ENCODE assay signal across 29 cellular contexts in the genomic region with DNA sequence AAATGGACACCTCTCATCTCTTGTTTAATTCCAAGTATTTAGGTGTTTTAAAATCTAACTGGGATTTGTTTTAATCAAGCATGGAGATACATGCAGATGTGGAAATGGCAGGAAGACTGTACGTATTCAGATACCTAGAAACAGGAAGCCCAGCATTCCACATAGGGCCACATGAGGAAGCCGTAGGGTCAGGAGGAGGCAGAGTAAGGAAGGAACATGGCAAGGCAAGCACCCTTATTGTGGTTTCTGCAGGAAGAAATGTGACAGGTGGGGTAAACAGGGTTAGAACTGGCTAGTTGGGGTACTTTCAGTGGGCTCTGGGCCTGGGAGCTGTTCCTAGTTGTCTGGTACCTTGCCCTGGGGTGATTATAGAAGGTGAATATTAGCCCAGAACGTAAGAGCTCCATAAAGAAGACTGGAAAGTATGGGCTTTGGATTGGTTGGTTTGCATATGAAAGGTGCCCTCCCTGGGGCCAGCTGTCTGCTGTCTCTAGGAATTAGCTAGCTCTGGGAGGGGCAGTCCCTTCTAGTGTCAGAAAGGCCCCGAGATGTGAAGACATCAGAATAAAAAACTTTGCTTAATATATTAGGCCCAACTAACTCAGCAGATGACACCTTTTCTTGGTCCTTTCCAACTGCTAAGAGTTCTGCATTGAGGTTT.
DNase-seq lines count a peak whose midpoint lies in the region; ATAC-seq, FAIRE-seq and TF ChIP-seq lines count a peak whose summit lies in the region.
"Had no signal": no experiment of that assay in that cellular context is flagged by ENCODE, and none has a peak within 500 bp of the region (broad histone marks: within the 10 kb centered on the region; RNA-seq: fewer than 3 reads in every experiment).

No MANE protein-coding gene starts in this region.

- no peaks in the 10 kb centered on the region; the same call in 1 of the 2 replicates for H3K79me1 ChIP-seq in H1 (ENCODE audit: low read depth, low read length)

- H3K18ac ChIP-seq in H1 (ENCODE audit: extremely low read depth, low read length): no peak overlapping the region

- no peak overlapping the region for H3K14ac ChIP-seq in H1 (ENCODE audit: insufficient read length)

- FAIRE-seq in H1 (lab: Jason Lieb, UNC): peak; percentile 62
- FAIRE-seq: GM12892, K562 had no signal

- peaks cover 3% of the 10 kb centered on the region for H3K27me3 Mint-ChIP-seq in neural crest cell (ENCODE audit: low read depth)
- no peaks in the 10 kb centered on the region for H3K27me3 Mint-ChIP-seq in activated naive CD4-positive, alpha-beta T cell treated with anti-CD3 and anti-CD28 coated beads for 36 hours (ENCODE audit: low read depth)

- H3K4me3 ChIP-seq in H1 (ENCODE audit: extremely low read depth in 1 of 4, insufficient read depth in 2 of 4, low read depth in 3 of 4, low read length in 4 of 4) (no peak overlapping the region), body of pancreas (no peak overlapping the region), tibial artery (no peak overlapping the region)
- H3K4me3 ChIP-seq: GM23248, K562, SJSA1 had no signal

- H2BK20ac ChIP-seq in H1 (ENCODE audit: low read length): no peak overlapping the region

- WGBS in H1 (ENCODE audit: extremely low coverage in 1 of 2, insufficient coverage in 1 of 2, insufficient read length in 1 of 2, insufficient replicate concordance in 2 of 2, low coverage in 1 of 2, low lambda C conversion rate in 2 of 2, missing lambda C conversion rate in 1 of 2), 2 experiments: 58% methylated on average over 4 of the region's 4 CpGs; no CpG with 5 or more reads in 1 of the 2 experiments
- 62 to 66% methylated on average over 4 of the region's 4 CpGs for WGBS in body of pancreas, 2 donors

- H3K4ac ChIP-seq in H1 (replicated peaks; ENCODE audit: insufficient read length, low read depth, low read length): no peak overlapping the region

- peaks cover 0 to 35% (median 8%) of the 10 kb centered on the region in 4 experiments; a peak in 5 of 8 replicates for H3K36me3 ChIP-seq in H1 (ENCODE audit: control insufficient read depth in 2 of 4, insufficient read depth in 4 of 4, low read length in 3 of 4)
- no peaks in the 10 kb centered on the region for H3K36me3 ChIP-seq in body of pancreas (replicated peaks in 1 of 2; ENCODE audit: insufficient read depth in 1 of 2, low read depth in 2 of 2)
- no peaks in the 10 kb centered on the region for H3K36me3 ChIP-seq in tibial artery
- H3K36me3 ChIP-seq: SJSA1 had no signal

- no peaks in the 10 kb centered on the region for H4K20me1 ChIP-seq in H1 (replicated peaks in 1 of 2; ENCODE audit: control insufficient read depth in 1 of 2, insufficient read depth in 2 of 2, low read length in 2 of 2)

- no peak overlapping the region for H3K9ac ChIP-seq in H1 (replicated peaks in 1 of 4; ENCODE audit: extremely low read depth in 1 of 4, low read depth in 3 of 4, low read length in 3 of 4)
- H3K9ac ChIP-seq: GM23248 had no signal

- H3K9me3 ChIP-seq in H1 (ENCODE audit: insufficient read depth in 2 of 2, low read depth in 1 of 2, low read length in 1 of 2) (no peaks in the 10 kb centered on the region), body of pancreas (no peaks in the 10 kb centered on the region), tibial artery (no peaks in the 10 kb centered on the region)
- H3K9me3 ChIP-seq: SJSA1 had no signal

- H3K23me2 ChIP-seq in H1 (ENCODE audit: low read depth, low read length): no peaks in the 10 kb centered on the region

- ATAC-seq in body of pancreas: no peak
- ATAC-seq in HG02852 (IDR thresholded peaks at IDR 0.05; ENCODE audit: unreplicated experiment): no peak
- ATAC-seq: CD8-positive, alpha-beta T cell; HCT116; K562 had no signal

- intact Hi-C loops in body of pancreas (cut with DNase I): no loop called here
- intact Hi-C loops in tibial artery (cut with DNase I; ENCODE audit: low total_unique reads): no loop called here
- intact Hi-C loops in activated naive CD4-positive, alpha-beta T cell treated with anti-CD3 and anti-CD28 coated beads for 36 hours (cut with micrococcal nuclease): no loop called here

- H4K91ac ChIP-seq in H1 (replicated peaks; ENCODE audit: insufficient read length, low read length): no peak overlapping the region

- TF ChIP-seq POLR2A in H1 (IDR thresholded peaks at IDR 0.05; ENCODE audit: control extremely low read depth in 1 of 2, low read depth in 2 of 2, low read length in 2 of 2) (no peak), body of pancreas (IDR thresholded peaks at IDR 0.05) (no peak)

- TF ChIP-seq EP300 in H1 (IDR thresholded peaks at IDR 0.05; ENCODE audit: borderline replicate concordance in 1 of 2, low read depth in 2 of 2, low read length in 2 of 2): no peak

- H3K23ac ChIP-seq in H1 (ENCODE audit: insufficient read length): no peak overlapping the region

- H4K5ac ChIP-seq in H1 (ENCODE audit: insufficient read length, low read depth, low read length): no peak overlapping the region

- H3K9me3 Mint-ChIP-seq in neural crest cell: no peaks in the 10 kb centered on the region
- no peaks in the 10 kb centered on the region for H3K9me3 Mint-ChIP-seq in activated naive CD4-positive, alpha-beta T cell treated with anti-CD3 and anti-CD28 coated beads for 36 hours

- CTCF ChIA-PET in H1 (lab: Charles Lee; ENCODE audit: partially characterized antibody): interaction anchor here (0.6 to 1.6 kb wide), 6 partner anchors 8 to 644 kb away, joined by 3 to 4 read pairs (median 3); no protein-coding TSS in a partner anchor
- CTCF ChIA-PET in activated naive CD4-positive, alpha-beta T cell treated with anti-CD3 and anti-CD28 coated beads for 36 hours (lab: Charles Lee): no interaction called here

- H3K27ac ChIP-seq in H1 (ENCODE audit: low read depth, low read length) (no peak overlapping the region; the same call in 1 of the 2 replicates), body of pancreas (no peak overlapping the region), tibial artery (no peak overlapping the region)
- H3K27ac ChIP-seq: 22Rv1, C4-2B, GM23248, SJSA1 had no signal

- H3K4me1 ChIP-seq in H1 (replicated peaks in 1 of 4; ENCODE audit: control insufficient read depth in 3 of 4, insufficient read depth in 4 of 4, low read length in 3 of 4): peaks cover 0 to 15% (median 3%) of the 10 kb centered on the region in 4 experiments; a peak in 3 of 7 replicates
- no peaks in the 10 kb centered on the region for H3K4me1 ChIP-seq in body of pancreas
- H3K4me1 ChIP-seq in tibial artery: no peaks in the 10 kb centered on the region
- H3K4me1 ChIP-seq: SJSA1 had no signal

- no peak overlapping the region for H2AK5ac ChIP-seq in H1 (ENCODE audit: low read depth, low read length)

- peak; percentile 16 for DNase-seq in NCI-H82 (lab: John Stamatoyannopoulos, UW)
- DNase-seq in NCI-H82 treated with DMSO at 0.1 percent for 48 hours (lab: John Stamatoyannopoulos, UW; ENCODE audit: unreplicated experiment): no peak
- DNase-seq in H1 (ENCODE audit: low read depth in 1 of 2, low spot score in 2 of 2): no peak
- no peak for DNase-seq in neural crest cell (ENCODE audit: low read depth, low spot score)
- DNase-seq in body of pancreas: no peak
- no peak for DNase-seq in tibial artery
- no peak for DNase-seq in activated naive CD4-positive, alpha-beta T cell treated with anti-CD3 and anti-CD28 coated beads for 36 hours
- DNase-seq: CD8-positive, alpha-beta T cell; DMS 273 treated with DMSO at 0.1 percent for 48 hours; DMS79 treated with DMSO at 0.1 percent for 48 hours; GM23248; MV-4-11; NCI-H1105; NCI-H1436 treated with DMSO at 0.1 percent for 48 hours; NCI-H187 treated with DMSO at 0.1 percent for 48 hours; NCI-H2107; NCI-H446; NCI-H524 treated with DMSO at 0.1 percent for 48 hours; NCI-H774; Right ventricle myocardium superior; RPMI8226 had no signal

- POLR2A ChIA-PET in H1 (lab: Charles Lee; ENCODE audit: partially characterized antibody): interaction anchor here (0.9 to 1.9 kb wide), 5 partner anchors 8 to 245 kb away, joined by 3 to 5 read pairs (median 3); no protein-coding TSS in a partner anchor

- TF ChIP-seq RAD21 in H1 (IDR thresholded peaks at IDR 0.05 in 1 of 2, conservative IDR thresholded peaks at IDR 0.05 in 1 of 2; ENCODE audit: low read depth in 2 of 2, low read length in 2 of 2): no peak; a peak in 1 of 4 replicates

- no peak overlapping the region for H2BK120ac ChIP-seq in H1 (replicated peaks; ENCODE audit: low read depth, low read length)

- no peak overlapping the region for H2BK12ac ChIP-seq in H1 (ENCODE audit: low read depth, low read length)

- no peaks in the 10 kb centered on the region for H3K79me2 ChIP-seq in H1 (ENCODE audit: control insufficient read depth in 1 of 2, insufficient read depth in 2 of 2, low read length in 2 of 2)

- TF ChIP-seq CTCF in H1 (IDR thresholded peaks at IDR 0.05; ENCODE audit: control extremely low read depth in 1 of 3, insufficient read depth in 1 of 3, low read depth in 1 of 3, low read length in 3 of 3): no peak
- TF ChIP-seq CTCF in neural crest cell (conservative IDR thresholded peaks at IDR 0.05): no peak
- TF ChIP-seq CTCF in body of pancreas (IDR thresholded peaks at IDR 0.05): no peak
- TF ChIP-seq CTCF in tibial artery (IDR thresholded peaks at IDR 0.05): no peak

- H4K8ac ChIP-seq in H1 (ENCODE audit: extremely low read depth, insufficient read depth, low read length): no peak overlapping the region

- no peak overlapping the region for H2AFZ ChIP-seq in H1 (ENCODE audit: low read length)
- H2AFZ ChIP-seq: GM23248 had no signal

- no peak overlapping the region for H2BK15ac ChIP-seq in H1 (ENCODE audit: low read length)

- H3K4me1 Mint-ChIP-seq in neural crest cell: peaks cover 8% of the 10 kb centered on the region
- no peaks in the 10 kb centered on the region for H3K4me1 Mint-ChIP-seq in activated naive CD4-positive, alpha-beta T cell treated with anti-CD3 and anti-CD28 coated beads for 36 hours (ENCODE audit: low read depth)
- H3K4me1 Mint-ChIP-seq: B cell had no signal

- H3K27me3 ChIP-seq in H1 (replicated peaks in 1 of 4; ENCODE audit: control insufficient read depth in 3 of 4, extremely low read depth in 1 of 4, insufficient read depth in 3 of 4, low read length in 3 of 4) (no peaks in the 10 kb centered on the region), body of pancreas (no peaks in the 10 kb centered on the region), tibial artery (no peaks in the 10 kb centered on the region)
- H3K27me3 ChIP-seq: SJSA1 had no signal

- H3K56ac ChIP-seq in H1 (replicated peaks; ENCODE audit: insufficient read length, low read depth, low read length): no peak overlapping the region

- H3K4me2 ChIP-seq in H1 (ENCODE audit: insufficient read depth in 1 of 2, low read depth in 2 of 2, low read length in 2 of 2): peak overlapping the region; percentile 51 to 53; a peak in 3 of 4 replicates

- no peak overlapping the region for H3K4me3 Mint-ChIP-seq in neural crest cell
- no peak overlapping the region for H3K4me3 Mint-ChIP-seq in activated naive CD4-positive, alpha-beta T cell treated with anti-CD3 and anti-CD28 coated beads for 36 hours
- H3K4me3 Mint-ChIP-seq: B cell; CD8-positive, alpha-beta T cell had no signal

- 0 out of 2 replicates have a peak overlapping the region, but pooled peaks have one; percentile 28 for H2BK5ac ChIP-seq in H1 (ENCODE audit: low read depth, low read length)

- H3K27ac Mint-ChIP-seq in neural crest cell (ENCODE audit: unreplicated experiment): peak overlapping the region; percentile 10
- H3K27ac Mint-ChIP-seq in activated naive CD4-positive, alpha-beta T cell treated with anti-CD3 and anti-CD28 coated beads for 36 hours: no peak overlapping the region
- H3K27ac Mint-ChIP-seq: B cell; CD8-positive, alpha-beta T cell had no signal

- H3K36me3 Mint-ChIP-seq in neural crest cell (ENCODE audit: low read depth): no peaks in the 10 kb centered on the region
- no peaks in the 10 kb centered on the region for H3K36me3 Mint-ChIP-seq in activated naive CD4-positive, alpha-beta T cell treated with anti-CD3 and anti-CD28 coated beads for 36 hours (ENCODE audit: low read depth)
- H3K36me3 Mint-ChIP-seq: CD8-positive, alpha-beta T cell had no signal
